In the genomic region with DNA sequence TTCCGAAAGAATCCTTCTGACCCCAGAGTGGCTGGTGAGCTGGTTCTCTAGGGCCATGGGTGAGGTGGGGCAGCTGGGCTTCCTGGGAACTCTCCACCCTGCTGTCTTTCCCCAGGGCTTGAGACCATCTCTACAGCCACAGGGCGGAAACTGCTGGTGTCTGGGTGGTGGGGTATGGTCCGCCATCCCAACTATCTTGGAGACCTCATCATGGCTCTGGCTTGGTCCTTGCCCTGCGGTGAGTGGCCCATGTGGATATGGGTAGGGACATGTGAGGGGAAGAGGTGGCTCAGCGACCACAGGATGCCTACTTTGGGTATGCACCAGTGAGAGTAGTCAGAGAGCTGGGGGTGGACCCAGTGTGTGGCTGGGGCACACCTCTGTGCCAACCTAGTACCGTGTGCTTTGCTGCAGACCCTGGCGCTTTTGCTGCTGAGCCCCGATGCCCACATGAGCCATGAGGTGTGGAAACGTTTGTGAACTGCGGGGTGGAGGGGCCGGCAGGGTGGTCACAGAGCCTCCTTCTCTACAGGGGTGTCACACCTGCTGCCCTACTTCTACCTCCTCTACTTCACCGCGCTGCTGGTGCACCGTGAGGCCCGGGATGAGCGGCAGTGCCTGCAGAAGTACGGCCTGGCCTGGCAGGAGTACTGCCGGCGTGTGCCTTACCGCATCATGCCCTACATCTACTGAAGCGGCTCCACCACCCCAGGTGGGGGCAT, we compare ENCODE assay signal across 9 cellular contexts. TPM values are rescaled to one million over a fixed set of nuclear protein-coding genes. Genes with fewer than 3 reads are reported as not detected.
A peak's percentile ranks its signal among the peaks of the same experiment; 100 is the strongest.
DNase-seq lines count a peak whose midpoint lies in the region; ATAC-seq and TF ChIP-seq lines count a peak whose summit lies in the region.
"Had no signal": no experiment of that assay in that cellular context is flagged by ENCODE, and none has a peak within 500 bp of the region (broad histone marks: within the 10 kb centered on the region; RNA-seq: fewer than 3 reads in every experiment).

No MANE protein-coding gene starts in this region.

- H3K4me3 ChIP-seq in PC-9: peak overlapping the region; percentile 100; the same call in 1 of the 2 replicates
- H3K4me3 ChIP-seq in endodermal cell (ENCODE audit: low read length): no peak overlapping the region
- peak overlapping the region; percentile 79 for H3K4me3 ChIP-seq in psoas muscle

- no peak for ATAC-seq in psoas muscle
- ATAC-seq in HG03460 (IDR thresholded peaks at IDR 0.05; ENCODE audit: unreplicated experiment): no peak

- no peaks in the 10 kb centered on the region for H3K9me3 ChIP-seq in PC-9 (ENCODE audit: insufficient read depth, low read depth)
- H3K9me3 ChIP-seq in endodermal cell (ENCODE audit: control insufficient read depth, low read length): no peaks in the 10 kb centered on the region
- H3K9me3 ChIP-seq in psoas muscle: no peaks in the 10 kb centered on the region

- POLR2A ChIA-PET in PC-9 (lab: Charles Lee; ENCODE audit: unreplicated experiment): no interaction called here

- WGBS in endodermal cell (ENCODE audit: insufficient coverage in 1 of 2, insufficient read length in 1 of 2), 2 experiments: 95 to 97% methylated on average over 20 to 21 of the region's 21 CpGs
- 85 to 92% (median 91%) methylated on average over 21 of the region's 21 CpGs for WGBS in psoas muscle, 3 donors

- CTCF ChIA-PET in PC-9 (lab: Charles Lee): no interaction called here

- H3K9me3 Mint-ChIP-seq in endodermal cell: no peaks in the 10 kb centered on the region

- H4K20me1 ChIP-seq in PC-9 (ENCODE audit: insufficient read depth): peaks cover 10% of the 10 kb centered on the region; the same call in 1 of the 2 replicates

- intact Hi-C loops in PC-9 (cut with micrococcal nuclease; ENCODE audit: unreplicated experiment): loop anchor here (2.0 to 5.0 kb wide), 6 partner anchors 89 to 338 kb away; partner anchors contain the start of genes ARL2, ATG2A, PPP2R5B and SF1
- intact Hi-C loops in psoas muscle (cut with DNase I): loop anchor here in 1 of 2 donors (10.0 kb wide), 1 partner anchor 271 kb away; the partner anchor contains the start of gene CDC42BPG

- DNase-seq in PC-9 (no peak), endodermal cell (no peak), psoas muscle (no peak), NCI-H748 treated with DMSO at 0.1 percent for 48 hours (lab: John Stamatoyannopoulos, UW) (no peak), retina (no peak)
- DNase-seq: aorta, erythroblast had no signal

- no peak for TF ChIP-seq CTCF in PC-9 (conservative IDR thresholded peaks at IDR 0.05)
- TF ChIP-seq CTCF in endodermal cell (conservative IDR thresholded peaks at IDR 0.05): no peak
- no peak for TF ChIP-seq CTCF in psoas muscle (IDR thresholded peaks at IDR 0.05)

- H3K27me3 ChIP-seq in PC-9 (ENCODE audit: insufficient read depth, low read depth) (no peaks in the 10 kb centered on the region), endodermal cell (ENCODE audit: control insufficient read depth, insufficient read depth, low read length, poor library complexity, severe bottlenecking) (no peaks in the 10 kb centered on the region), psoas muscle (ENCODE audit: insufficient read depth in 3 of 3, low read length in 2 of 3) (no peaks in the 10 kb centered on the region)

- H3K9me2 ChIP-seq in PC-9 (ENCODE audit: insufficient read depth): no peaks in the 10 kb centered on the region

- TF ChIP-seq POLR2A in GM19193 (IDR thresholded peaks at IDR 0.05; ENCODE audit: extremely low read depth, insufficient read depth, insufficient read length): peak; percentile 25

- H3K27ac Mint-ChIP-seq in endodermal cell: no peak overlapping the region

- no peaks in the 10 kb centered on the region for H3K27me3 Mint-ChIP-seq in endodermal cell (ENCODE audit: insufficient read depth)

- H2AFZ ChIP-seq in PC-9: no peak overlapping the region

- H3K27ac ChIP-seq in PC-9: no peak overlapping the region
- no peak overlapping the region for H3K27ac ChIP-seq in endodermal cell (ENCODE audit: low read depth, low read length)
- H3K27ac ChIP-seq in psoas muscle: peak overlapping the region; percentile 81

- peaks cover 46% of the 10 kb centered on the region for H3K79me2 ChIP-seq in PC-9 (ENCODE audit: low read depth)

- peak overlapping the region; percentile 75 for H3K4me3 Mint-ChIP-seq in endodermal cell

- H3K4me2 ChIP-seq in PC-9: peak overlapping the region; percentile 98

- H3K36me3 Mint-ChIP-seq in endodermal cell (ENCODE audit: low read depth): peaks cover 23% of the 10 kb centered on the region

- H3K36me3 ChIP-seq in PC-9 (ENCODE audit: low read depth) (peaks cover 10% of the 10 kb centered on the region), endodermal cell (ENCODE audit: control insufficient read depth, insufficient read depth, low read length) (peaks cover 54% of the 10 kb centered on the region), psoas muscle (ENCODE audit: insufficient read depth in 1 of 2, low read depth in 1 of 2) (peaks cover 7 to 39% of the 10 kb centered on the region in 2 donors)

- no TSS peak for BruUV-seq in PC-9 (replicated peaks; lab: Mats Ljungman, UMichigan)

- peaks cover 7% of the 10 kb centered on the region for H3K4me1 Mint-ChIP-seq in endodermal cell

- peaks cover 74% of the 10 kb centered on the region for H3F3A ChIP-seq in PC-9 (ENCODE audit: insufficient read depth, low read depth)

- H3K4me1 ChIP-seq in PC-9 (replicated peaks; ENCODE audit: insufficient read depth) (peaks cover 39% of the 10 kb centered on the region), endodermal cell (ENCODE audit: control insufficient read depth, insufficient read depth, low read length) (peaks cover 8% of the 10 kb centered on the region), psoas muscle (peaks cover 29% of the 10 kb centered on the region)

- no peak overlapping the region for H3K9ac ChIP-seq in endodermal cell (ENCODE audit: extremely low read depth, low read length, poor library complexity, severe bottlenecking)

RNA-seq across cellular contexts. Expression of gene ZNHIT2, which starts 2.0 kb away (rescaled TPM):
- 13.7 and 22.3 TPM in 2 replicates for total RNA-seq in PC-9 (2021)
- 10 to 100 TPM; 11.0 to 11.8 TPM for total RNA-seq in endodermal cell
- 6.0 TPM for polyA plus RNA-seq in endodermal cell (2013, experiment 1 of 2)
- polyA plus RNA-seq in endodermal cell (2013, experiment 2 of 2): 5.4 TPM
- total RNA-seq in psoas muscle: 10 to 100 TPM in 2 of 4 donors, 1 to 10 TPM in 2; 8.6 to 16.1 (median 10.2) TPM
- polyA plus RNA-seq in psoas muscle: 10 to 100 TPM; 21.7 to 25.7 (median 24.9) TPM

RNA-seq across cellular contexts. Expression of gene TM7SF2, which starts 3.9 kb away (rescaled TPM):
- total RNA-seq in PC-9 (2021) (49.5 and 72.3 TPM in 2 replicates), endodermal cell (100 to 1,000 TPM in 1 of 2 donors, 10 to 100 TPM in 1; 97.9 to 108 TPM), psoas muscle (10 to 100 TPM in 2 of 4 donors, 1 to 10 TPM in 2; 5.1 to 13.5 (median 9.5) TPM)
- polyA plus RNA-seq in endodermal cell (2013, experiment 1 of 2): 75.3 TPM
- polyA plus RNA-seq in endodermal cell (2013, experiment 2 of 2): 70.5 TPM
- polyA plus RNA-seq in psoas muscle: 1 to 10 TPM; 3.2 to 7.8 (median 5.3) TPM

RNA-seq across cellular contexts. Expression of gene FAU, which starts 6.4 kb away (rescaled TPM):
- total RNA-seq in PC-9 (2021) (973 and 1,165 TPM in 2 replicates), endodermal cell (100 to 1,000 TPM; 774 to 802 TPM), psoas muscle (100 to 1,000 TPM; 465 to 641 (median 573) TPM)
- polyA plus RNA-seq in endodermal cell (2013, experiment 1 of 2): 857 TPM
- polyA plus RNA-seq in endodermal cell (2013, experiment 2 of 2): 794 TPM
- 100 to 1,000 TPM; 639 to 798 (median 733) TPM for polyA plus RNA-seq in psoas muscle

RNA-seq across cellular contexts. Expression of gene MRPL49, which starts 6.6 kb away (rescaled TPM):
- total RNA-seq in PC-9 (2021): 84.5 and 95.0 TPM in 2 replicates
- total RNA-seq in endodermal cell: 10 to 100 TPM; 53.9 to 56.6 TPM
- 37.3 TPM for polyA plus RNA-seq in endodermal cell (2013, experiment 1 of 2)
- polyA plus RNA-seq in endodermal cell (2013, experiment 2 of 2): 36.6 TPM
- total RNA-seq in psoas muscle: 10 to 100 TPM; 31.4 to 36.7 (median 32.4) TPM
- 10 to 100 TPM; 29.0 to 54.1 (median 45.8) TPM for polyA plus RNA-seq in psoas muscle

RNA-seq across cellular contexts. Expression of gene SYVN1, which starts 18.8 kb away (rescaled TPM):
- total RNA-seq in PC-9 (2021) (40.9 and 51.5 TPM in 2 replicates), endodermal cell (10 to 100 TPM; 30.4 to 39.5 TPM), psoas muscle (10 to 100 TPM; 26.5 to 56.1 (median 31.7) TPM)
- 32.8 TPM for polyA plus RNA-seq in endodermal cell (2013, experiment 1 of 2)
- polyA plus RNA-seq in endodermal cell (2013, experiment 2 of 2): 25.3 TPM
- 10 to 100 TPM; 20.2 to 33.5 (median 20.5) TPM for polyA plus RNA-seq in psoas muscle
